In genomic region chr11:65888163-65888814, GRCh38 we compare ENCODE assay signal across 8 cellular contexts. TPM values are rescaled to one million over a fixed set of nuclear protein-coding genes. Genes with fewer than 3 reads are reported as not detected.
DNase-seq lines count a peak whose midpoint lies in the region; ATAC-seq and TF ChIP-seq lines count a peak whose summit lies in the region.

Gene FIBP, minus strand, starts transcription at chr11:65888471. Its CDS starts 53 bp downstream, at chr11:65888418.

- H3K14ac ChIP-seq in trophoblast cell (ENCODE audit: low read length) = peak within 1 kb of the TSS; percentile 93

- H2BK12ac ChIP-seq in trophoblast cell (ENCODE audit: low read length) = peak within 1 kb of the TSS; percentile 19

- H3K4ac ChIP-seq in trophoblast cell (ENCODE audit: low read depth, low read length) = peak within 1 kb of the TSS; percentile 67

- TF ChIP-seq POLR2A in tibial nerve (IDR thresholded peaks at IDR 0.05) = peak; percentile 89 to 93

- H3K36me3 Mint-ChIP-seq in activated naive CD8-positive, alpha-beta T cell treated with anti-CD3 and anti-CD28 coated beads, Interleukin-2, amount 50 U/mL, for 24 hours (ENCODE audit: low read depth) = peaks cover 41% of the 10 kb centered on the region

- peak within 1 kb of the TSS; percentile 87 for H3K18ac ChIP-seq in trophoblast cell (ENCODE audit: low read length)

- TF ChIP-seq EP300 in tibial nerve (IDR thresholded peaks at IDR 0.05) = peak; percentile 91 to 95

- H3K4me3 Mint-ChIP-seq in activated naive CD8-positive, alpha-beta T cell treated with anti-CD3 and anti-CD28 coated beads, Interleukin-2, amount 50 U/mL, for 24 hours = peak within 1 kb of the TSS; percentile 98

- ATAC-seq in HG02642 (IDR thresholded peaks at IDR 0.05; ENCODE audit: poor library complexity, unreplicated experiment) = peak; percentile 55
- ATAC-seq in activated naive CD8-positive, alpha-beta T cell treated with anti-CD3 and anti-CD28 coated beads, Interleukin-2, amount 50 U/mL, for 24 hours = peak; percentile 60

- peak within 1 kb of the TSS; percentile 86 for H3K9ac ChIP-seq in trophoblast cell (ENCODE audit: low read length)

- peak within 1 kb of the TSS; percentile 34 for H2BK5ac ChIP-seq in trophoblast cell (ENCODE audit: low read depth, low read length, poor library complexity)

- H3K27ac ChIP-seq in cardiac muscle cell (peak within 1 kb of the TSS; percentile 86), trophoblast cell (ENCODE audit: low read depth, low read length) (peak within 1 kb of the TSS; percentile 76), tibial nerve (peak within 1 kb of the TSS; percentile 92 to 99 (median 95))

- no peaks in the 10 kb centered on the region for H3K27me3 Mint-ChIP-seq in activated naive CD8-positive, alpha-beta T cell treated with anti-CD3 and anti-CD28 coated beads, Interleukin-2, amount 50 U/mL, for 24 hours

- peaks cover 24% of the 10 kb centered on the region for H3K79me1 ChIP-seq in trophoblast cell (ENCODE audit: low read length)

- H3K23ac ChIP-seq in trophoblast cell (ENCODE audit: low read length) = no peak within 1 kb of the TSS

- H4K12ac ChIP-seq in trophoblast cell (ENCODE audit: low read depth, low read length) = peak within 1 kb of the TSS; percentile 90

- peak within 1 kb of the TSS; percentile 73 for H2BK120ac ChIP-seq in trophoblast cell (ENCODE audit: insufficient read depth, low read length, poor library complexity)

- H3K4me1 Mint-ChIP-seq in activated naive CD8-positive, alpha-beta T cell treated with anti-CD3 and anti-CD28 coated beads, Interleukin-2, amount 50 U/mL, for 24 hours = peaks cover 71% of the 10 kb centered on the region

- peak within 1 kb of the TSS; percentile 69 for H4K91ac ChIP-seq in trophoblast cell (ENCODE audit: low read depth, low read length)

- H3K27me3 ChIP-seq in GM06990 (replicated peaks; ENCODE audit: control insufficient read depth, insufficient read depth, low read length) (no peaks in the 10 kb centered on the region), cardiac muscle cell (no peaks in the 10 kb centered on the region), trophoblast cell (ENCODE audit: insufficient read depth, low read length) (no peaks in the 10 kb centered on the region), tibial nerve (no peaks in the 10 kb centered on the region)

- WGBS in trophoblast cell (ENCODE audit: extremely low coverage, insufficient coverage, insufficient read length) = no CpG with 5 or more reads among the region's 57 CpGs
- WGBS in tibial nerve, 2 donors = 0 to 1% methylated on average over 31 to 52 of the region's 57 CpGs

- peak within 1 kb of the TSS; percentile 80 for H2AFZ ChIP-seq in trophoblast cell (ENCODE audit: insufficient read depth, low read length, poor library complexity)

- TF ChIP-seq CTCF in GM06990 (IDR thresholded peaks at IDR 0.05; ENCODE audit: insufficient read depth, low read length, poor library complexity, severe bottlenecking) (peak; percentile 85), cardiac muscle cell (IDR thresholded peaks at IDR 0.05; ENCODE audit: low read depth, low read length) (peak; percentile 78), tibial nerve (IDR thresholded peaks at IDR 0.05) (peak; percentile 79 to 99 (median 98))

- H3K9me3 ChIP-seq in cardiac muscle cell (ENCODE audit: low read depth) = no peaks in the 10 kb centered on the region
- no peaks in the 10 kb centered on the region for H3K9me3 ChIP-seq in trophoblast cell (ENCODE audit: insufficient read depth, low read depth, low read length)
- H3K9me3 ChIP-seq in tibial nerve = no peaks in the 10 kb centered on the region

- H4K8ac ChIP-seq in trophoblast cell (ENCODE audit: low read depth, low read length) = peak within 1 kb of the TSS; percentile 86

- peaks cover 11% of the 10 kb centered on the region for H3K79me2 ChIP-seq in trophoblast cell (ENCODE audit: control insufficient read depth, insufficient read depth, low read length, poor library complexity)

- H3K4me1 ChIP-seq in cardiac muscle cell (ENCODE audit: low read depth) = peaks cover 19% of the 10 kb centered on the region
- peaks cover 13 to 26% of the 10 kb centered on the region in 2 experiments for H3K4me1 ChIP-seq in trophoblast cell (ENCODE audit: control insufficient read depth in 1 of 2, insufficient read depth in 2 of 2, low read length in 2 of 2)
- H3K4me1 ChIP-seq in tibial nerve = peaks cover 0 to 67% (median 43%) of the 10 kb centered on the region in 4 donors

- peaks cover 21% of the 10 kb centered on the region for H3K36me3 ChIP-seq in GM06990 (ENCODE audit: control insufficient read depth, insufficient read depth, low read length)
- peaks cover 11% of the 10 kb centered on the region for H3K36me3 ChIP-seq in cardiac muscle cell
- H3K36me3 ChIP-seq in trophoblast cell (ENCODE audit: control insufficient read depth in 1 of 2, insufficient read depth in 2 of 2, low read length in 2 of 2) = peaks cover 31 to 37% of the 10 kb centered on the region in 2 experiments
- peaks cover 0 to 37% (median 0%) of the 10 kb centered on the region in 3 donors for H3K36me3 ChIP-seq in tibial nerve

- H2AK5ac ChIP-seq in trophoblast cell (ENCODE audit: low read length) = peak within 1 kb of the TSS; percentile 14

- peak within 1 kb of the TSS; percentile 96 for H3K4me2 ChIP-seq in trophoblast cell (ENCODE audit: low read length)

- no peaks in the 10 kb centered on the region for H3K9me3 Mint-ChIP-seq in activated naive CD8-positive, alpha-beta T cell treated with anti-CD3 and anti-CD28 coated beads, Interleukin-2, amount 50 U/mL, for 24 hours

- H3K27ac Mint-ChIP-seq in activated naive CD8-positive, alpha-beta T cell treated with anti-CD3 and anti-CD28 coated beads, Interleukin-2, amount 50 U/mL, for 24 hours = peak within 1 kb of the TSS; percentile 91

- DNase-seq in GM06990 (ENCODE audit: extremely low read depth, insufficient read length) (peak; percentile 98), NCI-H1436 (lab: John Stamatoyannopoulos, UW) (peak; percentile 95), SW480 (ENCODE audit: low spot score) (peak; percentile 97), cardiac muscle cell (ENCODE audit: low read depth in 1 of 2, low spot score in 1 of 2) (peak; percentile 97 to 98), trophoblast cell (peak; percentile 95 to 97), tibial nerve (ENCODE audit: low spot score in 2 of 2) (peak; percentile 94 to 96)
- DNase-seq in activated naive CD8-positive, alpha-beta T cell treated with anti-CD3 and anti-CD28 coated beads, Interleukin-2, amount 50 U/mL, for 24 hours = peak; percentile 98

- peak within 1 kb of the TSS; percentile 96 for H3K4me3 ChIP-seq in GM06990 (replicated peaks; ENCODE audit: low read depth, low read length)
- H3K4me3 ChIP-seq in cardiac muscle cell = peak within 1 kb of the TSS; percentile 53
- peak within 1 kb of the TSS; percentile 92 for H3K4me3 ChIP-seq in trophoblast cell (ENCODE audit: low read depth, low read length)
- peak within 1 kb of the TSS; percentile 56 to 93 (median 74) for H3K4me3 ChIP-seq in tibial nerve

RNA-seq across cellular contexts. Expression of gene FIBP, which starts in this region (rescaled TPM):
- total RNA-seq in cardiac muscle cell = 140 and 220 TPM in 2 replicates
- polyA plus RNA-seq in cardiac muscle cell = 143 and 199 TPM in 2 replicates
- polyA plus RNA-seq in trophoblast cell (2013) = 72.1 and 73.5 TPM in 2 replicates
- 10 to 100 TPM; 53.6 to 73.2 (median 63.7) TPM for total RNA-seq in tibial nerve

Comparison
In these comparisons a context has a peak if more than half of its experiments do, and no peak if none do; other contexts are left out.
1. Peak in every context shown above with its lines: DNase-seq, ATAC-seq, H3K4me3 ChIP-seq and H3K27ac ChIP-seq.